ENCODE assay signal across 24 cellular contexts in the genomic region with DNA sequence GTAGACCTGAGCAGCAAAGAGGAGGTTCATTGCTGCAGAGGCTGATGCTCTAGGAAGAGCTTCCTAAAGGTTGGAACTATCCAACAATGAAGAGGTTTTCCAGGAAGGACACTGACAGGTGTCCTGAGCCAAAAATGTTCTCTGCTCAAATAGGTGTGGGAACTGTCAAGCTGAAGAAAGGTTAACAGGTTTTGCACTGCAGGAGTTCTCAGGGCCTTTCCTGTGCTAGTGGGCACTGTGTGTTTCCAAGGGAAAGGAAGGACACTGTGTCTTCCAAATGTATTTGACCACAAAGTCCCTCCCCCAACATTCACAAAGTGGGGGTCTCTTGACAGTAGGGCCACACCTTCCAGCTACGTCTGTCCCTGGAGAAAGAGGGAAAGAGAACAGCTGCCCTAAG. TPM values are rescaled to one million over a fixed set of nuclear protein-coding genes. Genes with fewer than 3 reads are reported as not detected.
DNase-seq lines count a peak whose midpoint lies in the region; ATAC-seq and TF ChIP-seq lines count a peak whose summit lies in the region.
"Had no signal": no experiment of that assay in that cellular context is flagged by ENCODE, and none has a peak within 500 bp of the region (broad histone marks: within the 10 kb centered on the region; RNA-seq: fewer than 3 reads in every experiment).

No MANE protein-coding gene starts in this region.

- TF ChIP-seq CTCF in HEK293 (tag by site-specific recombination; IDR thresholded peaks at IDR 0.05) (no peak), choroid plexus epithelial cell (conservative IDR thresholded peaks at IDR 0.05; ENCODE audit: low read depth, low read length) (no peak), A673 (conservative IDR thresholded peaks at IDR 0.05; ENCODE audit: low read depth, low read length) (no peak), GM10266 (IDR thresholded peaks at IDR 0.05; ENCODE audit: control insufficient read depth, insufficient read depth, low read depth, missing control alignments) (no peak)

- POLR2A ChIA-PET in HEK293 (lab: Yijun Ruan, JAX) = no interaction called here
- POLR2A ChIA-PET in A673 (lab: Charles Lee; ENCODE audit: low non-redundant PET) = no interaction called here

- no TSS peak for BruUV-seq in A673 (replicated peaks; lab: Mats Ljungman, UMichigan)

- no peaks in the 10 kb centered on the region for H3K27me3 ChIP-seq in muscle layer of duodenum (ENCODE audit: low read depth, low read length)
- no peaks in the 10 kb centered on the region for H3K27me3 ChIP-seq in A673 (replicated peaks; ENCODE audit: insufficient read depth, low read depth, low read length, poor library complexity)
- H3K27me3 ChIP-seq: SJSA1 had no signal

- H3K36me3 ChIP-seq in HEK293 (ENCODE audit: control insufficient read depth in 2 of 2, insufficient read depth in 1 of 2, low read length in 2 of 2) (no peaks in the 10 kb centered on the region), muscle layer of duodenum (ENCODE audit: control insufficient read depth in 1 of 2, insufficient read depth in 2 of 2, low read length in 2 of 2) (peaks cover 0 to 17% of the 10 kb centered on the region in 2 donors), A673 (ENCODE audit: insufficient read depth, low read length, poor library complexity, severe bottlenecking) (no peaks in the 10 kb centered on the region)

- intact Hi-C loops in A673 (cut with micrococcal nuclease; ENCODE audit: unreplicated experiment) = no loop called here

- H3K4me3 ChIP-seq in HEK293 (ENCODE audit: low read depth, low read length) (no peak overlapping the region), choroid plexus epithelial cell (ENCODE audit: low read depth, low read length) (peak overlapping the region; percentile 9), muscle layer of duodenum (ENCODE audit: low read depth in 1 of 2, low read length in 2 of 2) (peak overlapping the region; percentile 8 to 79), A673 (ENCODE audit: low read depth, low read length, poor library complexity, severe bottlenecking) (no peak overlapping the region)
- H3K4me3 ChIP-seq: PC-9, SJSA1 had no signal

- DNase-seq in choroid plexus epithelial cell (ENCODE audit: low read depth) = no peak
- DNase-seq in A673 (ENCODE audit: low spot score) = no peak
- no peak for DNase-seq in GM10266 (ENCODE audit: extremely low spot score)
- DNase-seq in NCI-H1417 (lab: John Stamatoyannopoulos, UW) = no peak
- DNase-seq: activated CD4-positive, CD25-positive, alpha-beta regulatory T cell; activated CD8-positive, alpha-beta T cell treated with anti-CD3 and anti-CD28 coated beads, Interleukin-2, amount 10 ng/mL, durations not matched to agents 7 days and 5 days; activated naive CD4-positive, alpha-beta T cell treated with anti-CD3 and anti-CD28 coated beads, Interleukin-2, amount 50 U/mL, for 16 hours; activated T-cell treated with anti-CD3 and anti-CD28 coated beads, Interleukin-2, amount 50 U/mL, for 48 hours; CD4-positive, alpha-beta T cell; foreskin melanocyte; GDM1; H9; KBM-7; left cardiac atrium; NCI-H187 treated with DMSO at 0.1 percent for 48 hours; NCI-H226; retina had no signal

- H3K9me3 ChIP-seq in HEK293 (ENCODE audit: control insufficient read depth, insufficient read depth, low read depth, low read length) (no peaks in the 10 kb centered on the region), muscle layer of duodenum (ENCODE audit: control insufficient read depth in 1 of 2, low read length in 2 of 2) (no peaks in the 10 kb centered on the region), A673 (ENCODE audit: low read depth, low read length, poor library complexity, severe bottlenecking) (no peaks in the 10 kb centered on the region)
- H3K9me3 ChIP-seq: SJSA1 had no signal

- ATAC-seq in HG02798 (IDR thresholded peaks at IDR 0.05; ENCODE audit: poor library complexity, unreplicated experiment) = no peak
- ATAC-seq: activated CD8-positive, alpha-beta T cell treated with anti-CD3 and anti-CD28 coated beads, Interleukin-2, amount 10 ng/mL, durations not matched to agents 7 days and 5 days; stimulated activated effector memory CD8-positive, alpha-beta T cell treated with anti-CD3 and anti-CD28 coated beads, Interleukin-12 subunit alpha, Interleukin-12 subunit beta, amount 100 ng/mL, for 72 hours had no signal

- CTCF ChIA-PET in HEK293 (lab: Yijun Ruan, JAX) = interaction anchor here (0.7 to 1.8 kb wide), 4 partner anchors 28 to 67 kb away, joined by 3 to 7 read pairs (median 4); no protein-coding TSS in a partner anchor
- CTCF ChIA-PET in A673 (lab: Charles Lee) = no interaction called here

- no peak overlapping the region for H3K27ac ChIP-seq in HEK293 (ENCODE audit: extremely low read depth, low read depth, low read length)
- peak overlapping the region; percentile 41 for H3K27ac ChIP-seq in muscle layer of duodenum (ENCODE audit: low read length)
- peak overlapping the region; percentile 91 for H3K27ac ChIP-seq in temporal lobe (ENCODE audit: low read depth, low read length)
- no peak overlapping the region for H3K27ac ChIP-seq in A673 (ENCODE audit: low read depth, low read length, poor library complexity, severe bottlenecking)
- H3K27ac ChIP-seq: PC-9, SJSA1 had no signal

- peaks cover 9% of the 10 kb centered on the region for H3K4me1 ChIP-seq in HEK293 (ENCODE audit: control insufficient read depth, insufficient read depth, low read length)
- H3K4me1 ChIP-seq in muscle layer of duodenum (ENCODE audit: control insufficient read depth in 1 of 2, insufficient read depth in 2 of 2, low read length in 2 of 2) = peaks cover 51 to 71% of the 10 kb centered on the region in 2 donors
- H3K4me1 ChIP-seq in A673 (ENCODE audit: insufficient read depth, low read length, poor library complexity, severe bottlenecking) = peaks cover 13% of the 10 kb centered on the region

TF ChIP-seq in HEK293, 187 proteins besides CTCF, POLR2A, EP300 and RAD21:
- no peak for TF ChIP-seq PRDM1 (tag by site-specific recombination; IDR thresholded peaks at IDR 0.05)
- TF ChIP-seq ZNF239 (tag by site-specific recombination; IDR thresholded peaks at IDR 0.05) = peak; percentile 92
TF ChIP-seq in HEK293: peak in this region for 1.

RNA-seq across cellular contexts. Expression of a gene that starts 4.0 kb away (rescaled TPM):
- 5.7 TPM for total RNA-seq in temporal lobe
- 9.8 and 17.9 TPM in 2 replicates for total RNA-seq in A673 (2021)

Comparison
In these comparisons a context has a peak if more than half of its experiments do, and no peak if none do; other contexts are left out.
1. H3K27ac ChIP-seq: peak in muscle layer of duodenum (single experiment) and temporal lobe (single experiment); none in HEK293 (single experiment) and A673 (single experiment).
2. H3K4me3 ChIP-seq: peak in choroid plexus epithelial cell (single experiment) and muscle layer of duodenum (2 of 2); none in HEK293 (single experiment) and A673 (single experiment).